ENCODE assay signal across 18 cellular contexts in the genomic region with DNA sequence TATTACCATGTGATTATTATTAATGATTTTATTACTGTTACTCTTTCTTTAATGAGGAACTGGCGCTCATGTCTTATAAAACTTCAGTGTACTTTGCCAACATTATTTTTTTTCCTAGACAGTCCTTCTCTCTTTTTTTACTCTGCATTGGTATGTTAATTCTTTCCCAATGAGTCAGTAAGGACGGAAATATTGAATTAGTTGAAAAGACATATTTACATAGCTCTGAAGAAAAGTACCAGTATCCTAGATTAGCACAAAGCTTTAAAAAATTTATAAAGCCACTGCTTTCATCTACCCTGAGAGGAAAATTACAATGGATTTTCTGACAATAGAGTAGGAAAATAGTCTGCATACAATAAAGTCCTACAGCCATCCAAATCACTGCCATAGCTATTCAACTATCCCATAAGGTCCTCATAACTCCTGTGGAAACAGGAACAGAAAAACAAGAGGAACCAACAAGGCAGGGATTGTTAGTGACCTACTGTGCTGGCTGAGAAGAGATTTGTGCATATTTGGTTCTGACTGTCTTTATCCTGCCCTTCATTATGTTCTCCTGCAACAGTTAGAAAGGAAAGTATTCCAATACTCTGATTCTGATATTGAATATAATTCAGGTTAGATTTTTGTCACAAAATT.
DNase-seq lines count a peak whose midpoint lies in the region; TF ChIP-seq lines count a peak whose summit lies in the region.
"Had no signal": no experiment of that assay in that cellular context is flagged by ENCODE, and none has a peak within 500 bp of the region (broad histone marks: within the 10 kb centered on the region; RNA-seq: fewer than 3 reads in every experiment).

No MANE protein-coding gene starts in this region.

- H3K4me1 Mint-ChIP-seq in chondrocyte (ENCODE audit: low read depth) = peaks cover 48% of the 10 kb centered on the region
- H3K4me1 Mint-ChIP-seq: memory B cell had no signal

- H3K27me3 Mint-ChIP-seq in chondrocyte (ENCODE audit: low read depth) = no peaks in the 10 kb centered on the region
- H3K27me3 Mint-ChIP-seq: memory B cell had no signal

- no peak overlapping the region for H3K4me3 Mint-ChIP-seq in chondrocyte (ENCODE audit: unreplicated experiment)
- H3K4me3 Mint-ChIP-seq: memory B cell had no signal

- H3K9me3 ChIP-seq in MG63 = peaks cover 17% of the 10 kb centered on the region
- H3K9me3 ChIP-seq: thoracic aorta had no signal

- H3K36me3 ChIP-seq in MG63 = no peaks in the 10 kb centered on the region
- H3K36me3 ChIP-seq: thoracic aorta had no signal

- TF ChIP-seq CTCF in chondrocyte (IDR thresholded peaks at IDR 0.05) = no peak

- H3K27me3 ChIP-seq in MG63 = no peaks in the 10 kb centered on the region

- peaks cover 16% of the 10 kb centered on the region for H3K9me3 Mint-ChIP-seq in chondrocyte (ENCODE audit: low read depth)

- H3K4me3 ChIP-seq in MG63 = no peak overlapping the region
- H3K4me3 ChIP-seq: thoracic aorta had no signal

- H3K36me3 Mint-ChIP-seq in chondrocyte (ENCODE audit: low read depth) = peaks cover 4% of the 10 kb centered on the region
- H3K36me3 Mint-ChIP-seq: memory B cell had no signal

- H3K27ac Mint-ChIP-seq in chondrocyte (ENCODE audit: unreplicated experiment) = peak overlapping the region; percentile 62
- H3K27ac Mint-ChIP-seq: activated T-helper 2 cell treated with anti-CD3 and anti-CD28 coated beads, Interferon-gamma antibody, Interleukin-2, Interleukin-4, amounts not matched to agents 10 μg/mL and 5 μg/mL and 100 μg/mL, durations not matched to agents 14 hours and 24 hours and 36 hours; memory B cell had no signal

- peak; percentile 66 for DNase-seq in AG08395 (ENCODE audit: low spot score)
- peak; percentile 81 for DNase-seq in HT1080 (ENCODE audit: low read depth)
- no peak for DNase-seq in chondrocyte (ENCODE audit: low spot score)
- DNase-seq in kidney glomerular epithelial cell (lab: John Stamatoyannopoulos, UW) = peak; percentile 43
- no peak for DNase-seq in MG63
- DNase-seq in DMS 273 treated with DMSO at 0.1 percent for 48 hours (lab: John Stamatoyannopoulos, UW) = no peak
- no peak for DNase-seq in 8988T
- no peak for DNase-seq in occipital lobe (lab: John Stamatoyannopoulos, UW)
- DNase-seq: activated CD4-positive, alpha-beta T cell treated with anti-CD3 and anti-CD28 coated beads, Interleukin-2, amount 50 U/mL, for 48 hours; caudate nucleus; Kasumi-1; NCI-H2029; NCI-H82; nucleus accumbens; SIG-M5 had no signal

Comparison
In these comparisons a context has a peak if more than half of its experiments do, and no peak if none do; other contexts are left out.
1. DNase-seq: peak in AG08395 (single experiment), HT1080 (single experiment) and kidney glomerular epithelial cell (single experiment); none in chondrocyte (single experiment), MG63 (single experiment), DMS 273 treated with DMSO at 0.1 percent for 48 hours (single experiment), 8988T (single experiment) and occipital lobe (single experiment).